1 cellular context compared by ENCODE assay signal in the genomic region with DNA sequence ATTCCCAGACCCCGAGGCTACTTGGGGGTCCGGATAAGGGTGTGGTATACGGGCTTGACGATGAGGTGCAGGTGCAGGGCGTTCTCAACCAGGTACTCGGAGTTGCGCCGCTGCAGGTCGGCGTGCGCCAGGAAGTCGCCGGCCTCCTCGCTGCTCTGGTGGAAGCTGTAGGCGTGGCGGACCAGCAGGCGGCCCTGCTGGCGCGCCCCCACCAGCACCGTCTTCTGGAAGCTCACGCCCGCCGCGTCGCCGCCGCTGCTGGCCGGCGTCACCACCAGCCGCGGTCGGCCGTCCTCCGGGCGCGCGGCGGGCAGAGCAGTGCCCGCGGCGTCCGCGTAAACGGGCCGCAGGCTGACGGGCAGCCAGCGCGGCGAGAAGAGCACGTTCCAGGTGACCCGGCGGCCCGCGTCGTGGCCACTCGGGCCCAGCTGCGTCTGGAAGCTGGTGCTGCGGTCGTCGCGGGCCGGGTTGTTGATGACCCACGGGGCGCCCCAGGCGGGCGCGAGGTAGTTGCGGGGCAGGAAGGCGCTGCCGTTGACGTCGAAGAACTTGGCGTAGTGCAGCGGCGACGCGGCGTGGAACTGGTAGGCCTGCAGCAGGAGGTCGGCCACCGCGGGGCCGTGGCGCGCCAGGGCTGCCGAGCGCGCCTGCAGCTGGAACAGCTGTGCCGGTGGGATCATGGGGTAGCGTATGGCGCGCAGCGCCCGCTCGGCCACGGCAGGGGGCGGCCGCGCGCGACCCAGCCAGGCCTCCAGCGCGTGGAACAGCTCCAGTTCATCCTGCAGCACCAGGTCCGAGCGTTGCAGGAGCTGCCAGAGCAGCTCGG.
TF ChIP-seq lines count a peak whose summit lies in the region.

No MANE protein-coding gene starts in this region.

TF ChIP-seq in A549, 52 proteins besides CTCF, POLR2A, EP300 and RAD21 (continued from another document):
- TF ChIP-seq ZFP36 (IDR thresholded peaks at IDR 0.05; ENCODE audit: borderline replicate concordance, partially characterized antibody), result no peak
- no peak for TF ChIP-seq NFE2L2 (conservative IDR thresholded peaks at IDR 0.05; ENCODE audit: low read length)
- TF ChIP-seq ZC3H11A (IDR thresholded peaks at IDR 0.05), result no peak
- no peak for TF ChIP-seq FOSL2 (IDR thresholded peaks at IDR 0.05)
- TF ChIP-seq FOSL2 (CRISPR knock-in tag; IDR thresholded peaks at IDR 0.05), result no peak
